18 cellular contexts compared by ENCODE assay signal in the genomic region with DNA sequence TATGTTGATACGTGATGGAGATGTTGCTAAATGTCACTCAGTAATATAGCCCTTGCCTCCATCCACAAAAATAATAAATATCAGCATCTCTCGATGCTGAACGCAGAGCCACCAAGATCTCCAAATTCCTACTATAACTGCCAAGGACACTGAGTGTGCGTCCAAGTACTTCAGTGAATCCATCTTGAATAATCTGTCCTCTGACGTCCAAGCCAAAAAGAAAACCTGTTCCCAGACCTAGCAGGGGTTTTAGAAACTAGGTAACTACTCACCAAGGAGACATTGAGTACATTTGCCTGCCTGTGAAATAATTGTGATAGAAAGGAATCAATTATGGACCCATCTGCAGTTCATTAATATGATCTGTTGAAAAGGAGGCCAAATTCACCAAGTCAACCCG.
"Had no signal": no experiment of that assay in that cellular context is flagged by ENCODE, and none has a peak within 500 bp of the region (broad histone marks: within the 10 kb centered on the region; RNA-seq: fewer than 3 reads in every experiment).

No MANE protein-coding gene starts in this region.

- H3K27ac Mint-ChIP-seq: activated CD8-positive, alpha-beta memory T cell treated with anti-CD3 and anti-CD28 coated beads, Interleukin-2, amount 10 ng/mL, durations not matched to agents 7 days and 5 days; activated naive CD4-positive, alpha-beta T cell treated with anti-CD3 and anti-CD28 coated beads for 36 hours; activated naive CD8-positive, alpha-beta T cell treated with anti-CD3 and anti-CD28 coated beads, Interleukin-2, amount 50 U/mL, for 24 hours; activated T-helper 2 cell treated with anti-CD3 and anti-CD28 coated beads, Interferon-gamma antibody, Interleukin-2, Interleukin-4, amounts not matched to agents 10 μg/mL and 5 μg/mL and 100 μg/mL, durations not matched to agents 14 hours and 24 hours and 36 hours; neural progenitor cell; stimulated activated effector memory CD8-positive, alpha-beta T cell treated with anti-CD3 and anti-CD28 coated beads, Interleukin-12 subunit alpha, Interleukin-12 subunit beta, amount 100 ng/mL, for 72 hours had no signal

- H3K4me3 ChIP-seq: ascending aorta, breast epithelium, esophagus squamous epithelium, heart left ventricle, neural progenitor cell, transverse colon had no signal

- H3K9me3 ChIP-seq: ascending aorta, breast epithelium, esophagus squamous epithelium, heart left ventricle, transverse colon had no signal

- H3K27ac ChIP-seq: ascending aorta, breast epithelium, esophagus squamous epithelium, foreskin keratinocyte, neural progenitor cell, parathyroid adenoma, transverse colon had no signal

- H3K36me3 Mint-ChIP-seq: activated CD8-positive, alpha-beta memory T cell treated with anti-CD3 and anti-CD28 coated beads, Interleukin-2, amount 10 ng/mL, durations not matched to agents 7 days and 5 days; neural progenitor cell; stimulated activated effector memory CD8-positive, alpha-beta T cell treated with anti-CD3 and anti-CD28 coated beads, Interleukin-12 subunit alpha, Interleukin-12 subunit beta, amount 100 ng/mL, for 72 hours had no signal

- H3K4me1 ChIP-seq: ascending aorta, breast epithelium, foreskin keratinocyte, neural progenitor cell, parathyroid adenoma had no signal

- H3K27me3 ChIP-seq: ascending aorta, breast epithelium, esophagus squamous epithelium, foreskin keratinocyte, heart left ventricle, neural progenitor cell, transverse colon had no signal

- H3K9ac ChIP-seq: neural progenitor cell, parathyroid adenoma had no signal

- H3K4me2 ChIP-seq: neural progenitor cell had no signal

- H3K9me3 Mint-ChIP-seq: activated naive CD4-positive, alpha-beta T cell treated with anti-CD3 and anti-CD28 coated beads for 36 hours had no signal

- H3K36me3 ChIP-seq: ascending aorta, breast epithelium, esophagus squamous epithelium, heart left ventricle, neural progenitor cell, transverse colon had no signal

- H3K4me3 Mint-ChIP-seq: activated CD8-positive, alpha-beta memory T cell treated with anti-CD3 and anti-CD28 coated beads, Interleukin-2, amount 10 ng/mL, durations not matched to agents 7 days and 5 days; activated naive CD4-positive, alpha-beta T cell treated with anti-CD3 and anti-CD28 coated beads for 36 hours; activated naive CD8-positive, alpha-beta T cell treated with anti-CD3 and anti-CD28 coated beads, Interleukin-2, amount 50 U/mL, for 24 hours; neural progenitor cell; stimulated activated effector memory CD8-positive, alpha-beta T cell treated with anti-CD3 and anti-CD28 coated beads, Interleukin-12 subunit alpha, Interleukin-12 subunit beta, amount 100 ng/mL, for 72 hours had no signal

- ATAC-seq: activated CD8-positive, alpha-beta memory T cell treated with anti-CD3 and anti-CD28 coated beads, Interleukin-2, amount 10 ng/mL, durations not matched to agents 7 days and 5 days; activated naive CD8-positive, alpha-beta T cell treated with anti-CD3 and anti-CD28 coated beads, Interleukin-2, amount 50 U/mL, for 24 hours; foreskin keratinocyte; left colon; stimulated activated effector memory CD8-positive, alpha-beta T cell treated with anti-CD3 and anti-CD28 coated beads, Interleukin-12 subunit alpha, Interleukin-12 subunit beta, amount 100 ng/mL, for 72 hours had no signal

- DNase-seq: activated CD4-positive, alpha-beta T cell treated with anti-CD3 and anti-CD28 coated beads, Interleukin-2, amount 50 U/mL, for 4 hours; activated CD4-positive, CD25-positive, alpha-beta regulatory T cell treated with anti-CD3 and anti-CD28 coated beads, Interleukin-2, amount 50 U/mL, for 72 hours; activated CD8-positive, alpha-beta memory T cell treated with anti-CD3 and anti-CD28 coated beads, Interleukin-2, amount 10 ng/mL, durations not matched to agents 7 days and 5 days; activated naive CD4-positive, alpha-beta T cell treated with anti-CD3 and anti-CD28 coated beads for 36 hours; activated naive CD8-positive, alpha-beta T cell treated with anti-CD3 and anti-CD28 coated beads, Interleukin-2, amount 50 U/mL, for 24 hours; activated T-cell treated with anti-CD3 and anti-CD28 coated beads, Interleukin-2, amount 50 U/mL, for 1 hour; esophagus squamous epithelium; foreskin keratinocyte; heart left ventricle; left colon; T1000; transverse colon had no signal

- H3K27me3 Mint-ChIP-seq: activated naive CD8-positive, alpha-beta T cell treated with anti-CD3 and anti-CD28 coated beads, Interleukin-2, amount 50 U/mL, for 24 hours had no signal
